Comparison of ENCODE assay signal across 8 cellular contexts in genomic region chr19:54162241-54162805, GRCh38. TPM values are rescaled to one million over a fixed set of nuclear protein-coding genes. Genes with fewer than 3 reads are reported as not detected.
DNase-seq lines count a peak whose midpoint lies in the region; ATAC-seq and TF ChIP-seq lines count a peak whose summit lies in the region.

No MANE protein-coding gene starts in this region.

- no peaks in the 10 kb centered on the region for H3K9me3 Mint-ChIP-seq in activated CD4-positive, alpha-beta memory T cell treated with anti-CD3 and anti-CD28 coated beads, Interleukin-2, amount 10 ng/mL, durations not matched to agents 7 days and 5 days

- H3K4me1 Mint-ChIP-seq in activated CD4-positive, alpha-beta memory T cell treated with anti-CD3 and anti-CD28 coated beads, Interleukin-2, amount 10 ng/mL, durations not matched to agents 7 days and 5 days: peaks cover 55% of the 10 kb centered on the region

- DNase-seq in GM06990 (ENCODE audit: extremely low read depth, insufficient read length): peak; percentile 81
- peak; percentile 88 for DNase-seq in NCI-H526 treated with DMSO at 0.1 percent for 48 hours (lab: John Stamatoyannopoulos, UW)
- peak; percentile 85 for DNase-seq in activated CD4-positive, alpha-beta memory T cell treated with anti-CD3 and anti-CD28 coated beads, Interleukin-2, amount 10 ng/mL, durations not matched to agents 7 days and 5 days
- DNase-seq in effector memory CD4-positive, alpha-beta T cell: peak; percentile 66 to 76 (median 67)
- DNase-seq in stimulated activated CD8-positive, alpha-beta memory T cell treated with anti-CD3 and anti-CD28 coated beads, Interleukin-15, amount 100 ng/mL, for 24 hours (ENCODE audit: low read depth): peak; percentile 59
- DNase-seq in KG1 (lab: John Stamatoyannopoulos, UW): no peak

- H3K36me3 ChIP-seq in GM06990 (ENCODE audit: control insufficient read depth, insufficient read depth, low read length) (peaks cover 3% of the 10 kb centered on the region), mesodermal cell (ENCODE audit: control insufficient read depth, insufficient read depth, low read length) (peaks cover 8% of the 10 kb centered on the region)
- peaks cover 10% of the 10 kb centered on the region for H3K36me3 ChIP-seq in effector memory CD4-positive, alpha-beta T cell (ENCODE audit: control insufficient read depth, insufficient read depth, low read length)

- H3K4me3 ChIP-seq in GM06990 (replicated peaks; ENCODE audit: low read depth, low read length) (peak overlapping the region; percentile 57), mesodermal cell (ENCODE audit: extremely low read depth, insufficient read depth, low read length, poor library complexity, severe bottlenecking) (peak overlapping the region; percentile 8)
- peak overlapping the region; percentile 40 for H3K4me3 ChIP-seq in effector memory CD4-positive, alpha-beta T cell (ENCODE audit: insufficient read depth, low read depth, low read length, poor library complexity, severe bottlenecking)

- TF ChIP-seq CTCF in GM06990 (IDR thresholded peaks at IDR 0.05; ENCODE audit: insufficient read depth, low read length, poor library complexity, severe bottlenecking): no peak

- POLR2A ChIA-PET in activated CD4-positive, alpha-beta memory T cell treated with anti-CD3 and anti-CD28 coated beads, Interleukin-2, amount 10 ng/mL, durations not matched to agents 7 days and 5 days (lab: Charles Lee): interaction anchor here (1.0 to 3.5 kb wide), 3 partner anchors 26 to 39 kb away, joined by 3 to 13 read pairs (median 3); partner anchors contain the start of genes MBOAT7 and TSEN34

- H3K27me3 ChIP-seq in GM06990 (replicated peaks; ENCODE audit: control insufficient read depth, insufficient read depth, low read length): no peaks in the 10 kb centered on the region
- H3K27me3 ChIP-seq in effector memory CD4-positive, alpha-beta T cell (replicated peaks; ENCODE audit: control insufficient read depth, insufficient read depth, low read length, poor library complexity, severe bottlenecking): no peaks in the 10 kb centered on the region

- H3K9me3 ChIP-seq in effector memory CD4-positive, alpha-beta T cell (ENCODE audit: control insufficient read depth, low read length): no peaks in the 10 kb centered on the region
- peaks cover 3% of the 10 kb centered on the region for H3K9me3 ChIP-seq in mesodermal cell (ENCODE audit: control insufficient read depth, low read length)

- peaks cover 9% of the 10 kb centered on the region for H3K36me3 Mint-ChIP-seq in activated CD4-positive, alpha-beta memory T cell treated with anti-CD3 and anti-CD28 coated beads, Interleukin-2, amount 10 ng/mL, durations not matched to agents 7 days and 5 days (ENCODE audit: low read depth)

- H3K4me3 Mint-ChIP-seq in activated CD4-positive, alpha-beta memory T cell treated with anti-CD3 and anti-CD28 coated beads, Interleukin-2, amount 10 ng/mL, durations not matched to agents 7 days and 5 days: peak overlapping the region; percentile 76

- H3K27me3 Mint-ChIP-seq in activated CD4-positive, alpha-beta memory T cell treated with anti-CD3 and anti-CD28 coated beads, Interleukin-2, amount 10 ng/mL, durations not matched to agents 7 days and 5 days: peaks cover 1% of the 10 kb centered on the region

- no peak for ATAC-seq in HG03342 (IDR thresholded peaks at IDR 0.05; ENCODE audit: unreplicated experiment)

- H3K27ac Mint-ChIP-seq in activated CD4-positive, alpha-beta memory T cell treated with anti-CD3 and anti-CD28 coated beads, Interleukin-2, amount 10 ng/mL, durations not matched to agents 7 days and 5 days: peak overlapping the region; percentile 40

- CTCF ChIA-PET in activated CD4-positive, alpha-beta memory T cell treated with anti-CD3 and anti-CD28 coated beads, Interleukin-2, amount 10 ng/mL, durations not matched to agents 7 days and 5 days (lab: Charles Lee): no interaction called here

- peaks cover 47% of the 10 kb centered on the region for H3K4me1 ChIP-seq in effector memory CD4-positive, alpha-beta T cell (ENCODE audit: control insufficient read depth, insufficient read depth, low read length, poor library complexity, severe bottlenecking)
- H3K4me1 ChIP-seq in mesodermal cell (ENCODE audit: control insufficient read depth, insufficient read depth, low read length, poor library complexity, severe bottlenecking): peaks cover 10% of the 10 kb centered on the region

- WGBS in mesodermal cell (ENCODE audit: insufficient coverage in 2 of 2), 2 experiments: 32 to 51% methylated on average over 13 to 24 of the region's 35 CpGs

- H3K27ac ChIP-seq in effector memory CD4-positive, alpha-beta T cell (ENCODE audit: insufficient read depth, low read length, poor library complexity, severe bottlenecking): peak overlapping the region; percentile 25
- H3K27ac ChIP-seq in mesodermal cell (ENCODE audit: low read depth, low read length, severe bottlenecking): no peak overlapping the region

RNA-seq across cellular contexts. Expression of gene LENG1, which starts 2.8 kb away (rescaled TPM):
- total RNA-seq in activated CD4-positive, alpha-beta memory T cell treated with anti-CD3 and anti-CD28 coated beads, Interleukin-2, amount 10 ng/mL, durations not matched to agents 7 days and 5 days: 1 to 10 TPM; 8.3 to 9.2 TPM
- polyA plus RNA-seq in mesodermal cell (2013, experiment 1 of 2): 6.3 TPM
- 5.9 TPM for polyA plus RNA-seq in mesodermal cell (2013, experiment 2 of 2)

RNA-seq across cellular contexts. Expression of gene TMC4, which starts 10.6 kb away (rescaled TPM):
- 1 to 10 TPM; 2.8 to 3.2 TPM for total RNA-seq in activated CD4-positive, alpha-beta memory T cell treated with anti-CD3 and anti-CD28 coated beads, Interleukin-2, amount 10 ng/mL, durations not matched to agents 7 days and 5 days
- 0.63 TPM for polyA plus RNA-seq in mesodermal cell (2013, experiment 1 of 2)
- polyA plus RNA-seq in mesodermal cell (2013, experiment 2 of 2): 0.76 TPM

RNA-seq across cellular contexts. Expression of gene CNOT3, which starts 24.8 kb away (rescaled TPM):
- total RNA-seq in activated CD4-positive, alpha-beta memory T cell treated with anti-CD3 and anti-CD28 coated beads, Interleukin-2, amount 10 ng/mL, durations not matched to agents 7 days and 5 days: 10 to 100 TPM; 62.6 to 66.9 TPM
- polyA plus RNA-seq in mesodermal cell (2013, experiment 1 of 2): 59.3 TPM
- 53.7 TPM for polyA plus RNA-seq in mesodermal cell (2013, experiment 2 of 2)

RNA-seq across cellular contexts. Expression of gene MBOAT7, which starts 27.1 kb away (rescaled TPM):
- total RNA-seq in activated CD4-positive, alpha-beta memory T cell treated with anti-CD3 and anti-CD28 coated beads, Interleukin-2, amount 10 ng/mL, durations not matched to agents 7 days and 5 days: 10 to 100 TPM; 90.8 to 93.4 TPM
- polyA plus RNA-seq in mesodermal cell (2013, experiment 1 of 2): 240 TPM
- polyA plus RNA-seq in mesodermal cell (2013, experiment 2 of 2): 192 TPM

RNA-seq across cellular contexts. Expression of gene TSEN34, which starts 28.8 kb away (rescaled TPM):
- 10 to 100 TPM; 10.9 to 13.6 TPM for total RNA-seq in activated CD4-positive, alpha-beta memory T cell treated with anti-CD3 and anti-CD28 coated beads, Interleukin-2, amount 10 ng/mL, durations not matched to agents 7 days and 5 days
- polyA plus RNA-seq in mesodermal cell (2013, experiment 1 of 2): 54.2 TPM
- 41.3 TPM for polyA plus RNA-seq in mesodermal cell (2013, experiment 2 of 2)
